Comparison of ENCODE assay signal across 8 cellular contexts in genomic region chr12:3035815-3036702, GRCh38. TPM values are rescaled to one million over a fixed set of nuclear protein-coding genes. Genes with fewer than 3 reads are reported as not detected.
DNase-seq lines count a peak whose midpoint lies in the region; ATAC-seq and TF ChIP-seq lines count a peak whose summit lies in the region.

No MANE protein-coding gene starts in this region.

- ATAC-seq in GM18519 (IDR thresholded peaks at IDR 0.05; ENCODE audit: low FRiP score, unreplicated experiment) (no peak), GM18873 (IDR thresholded peaks at IDR 0.05; ENCODE audit: low FRiP score, unreplicated experiment) (no peak)

- TF ChIP-seq CTCF in HL-60 (IDR thresholded peaks at IDR 0.05; ENCODE audit: insufficient read depth, low read length): peak; percentile 13
- peak; percentile 79 for TF ChIP-seq CTCF in brain microvascular endothelial cell (IDR thresholded peaks at IDR 0.05; ENCODE audit: low read depth, low read length, missing control alignments)
- no peak for TF ChIP-seq CTCF in spleen (IDR thresholded peaks at IDR 0.05 in 8 of 11, conservative IDR thresholded peaks at IDR 0.05 in 3 of 11)

- H3K36me3 ChIP-seq in brain microvascular endothelial cell (replicated peaks) (peaks cover 10% of the 10 kb centered on the region), spleen (peaks cover 0 to 38% (median 14%) of the 10 kb centered on the region in 6 donors)

- peak in 11 of 14 donors; percentile 29 to 91 (median 49) for DNase-seq in C1 segment of cervical spinal cord (lab: John Stamatoyannopoulos, UW)
- DNase-seq in HL-60 (ENCODE audit: low read depth in 1 of 2, low spot score in 1 of 2): no peak
- peak; percentile 28 for DNase-seq in brain microvascular endothelial cell
- peak; percentile 50 for DNase-seq in middle frontal gyrus (ENCODE audit: extremely low spot score, low spot score)
- no peak for DNase-seq in T-helper 9 cell
- DNase-seq in spleen: no peak

- no peak overlapping the region for H3K27ac ChIP-seq in HL-60 (replicated peaks)
- H3K27ac ChIP-seq in brain microvascular endothelial cell: no peak overlapping the region
- H3K27ac ChIP-seq in spleen: no peak overlapping the region

- peaks cover 0 to 26% (median 9%) of the 10 kb centered on the region in 6 donors for H3K4me1 ChIP-seq in spleen

- H3K9me3 ChIP-seq in spleen: no peaks in the 10 kb centered on the region

- TF ChIP-seq POLR2A in spleen (IDR thresholded peaks at IDR 0.05): no peak

- H3K4me3 ChIP-seq in HL-60 (replicated peaks; ENCODE audit: insufficient read depth, low read length) (no peak overlapping the region), brain microvascular endothelial cell (ENCODE audit: low read depth, low read length) (no peak overlapping the region), spleen (no peak overlapping the region)

- in situ Hi-C loops in brain microvascular endothelial cell (cut with HindIII; ENCODE audit: low pct_ligation_motif_present, low sequenced_read_pairs): no loop called here

- 72 to 88% (median 83%) methylated on average over 16 of the region's 16 CpGs for WGBS in spleen, 5 donors

- intact Hi-C loops in spleen (cut with DNase I; ENCODE audit: low total_unique reads): no loop called here

- H3K27me3 ChIP-seq in HL-60 (ENCODE audit: insufficient read depth, poor library complexity, severe bottlenecking) (no peaks in the 10 kb centered on the region), brain microvascular endothelial cell (replicated peaks) (no peaks in the 10 kb centered on the region), spleen (replicated peaks in 1 of 7) (peaks cover 0 to 8% (median 0%) of the 10 kb centered on the region in 7 donors)

RNA-seq across cellular contexts. Expression of gene TSPAN9, which starts 41.1 kb away (rescaled TPM):
- total RNA-seq in spleen: 10 to 100 TPM; 22.7 to 51.1 (median 37.0) TPM
- polyA plus RNA-seq in spleen: 10 to 100 TPM in 1 of 3 donors, 1 to 10 TPM in 2; 3.6 to 13.5 (median 4.7) TPM

Comparison
In these comparisons a context has a peak if more than half of its experiments do, and no peak if none do; other contexts are left out.
1. DNase-seq: peak in C1 segment of cervical spinal cord (11 of 14), brain microvascular endothelial cell (single experiment) and middle frontal gyrus (single experiment); none in HL-60 (0 of 2), T-helper 9 cell (single experiment) and spleen (single experiment).
2. CTCF ChIP-seq: peak in HL-60 (single experiment) and brain microvascular endothelial cell (single experiment); none in spleen (0 of 11).